ENCODE assay signal across 9 cellular contexts in genomic region chr19:12052571-12053169, GRCh38. TPM values are rescaled to one million over a fixed set of nuclear protein-coding genes. Genes with fewer than 3 reads are reported as not detected.
DNase-seq lines count a peak whose midpoint lies in the region; ATAC-seq and TF ChIP-seq lines count a peak whose summit lies in the region.
"Had no signal": no experiment of that assay in that cellular context is flagged by ENCODE, and none has a peak within 500 bp of the region (broad histone marks: within the 10 kb centered on the region; RNA-seq: fewer than 3 reads in every experiment).

Gene ZNF878, minus strand, starts transcription at chr19:12052961. Its CDS starts 160 bp downstream, at chr19:12052801.

- peaks cover 0 to 8% (median 3%) of the 10 kb centered on the region in 4 donors for H3K4me1 ChIP-seq in right lobe of liver
- H3K4me1 ChIP-seq: A549 had no signal

- no peaks in the 10 kb centered on the region for H3K36me3 ChIP-seq in right lobe of liver

- peak; percentile 73 for ATAC-seq in HG02938 (IDR thresholded peaks at IDR 0.05; ENCODE audit: unreplicated experiment)
- peak; percentile 100 for ATAC-seq in right lobe of liver
- ATAC-seq: A549 had no signal

- peak; percentile 95 for TF ChIP-seq POLR2A in right lobe of liver (IDR thresholded peaks at IDR 0.05)

- peak within 1 kb of the TSS in 2 of 3 donors; percentile 48 to 63 for H3K27ac ChIP-seq in right lobe of liver
- H3K27ac ChIP-seq: A549 had no signal

- WGBS in right lobe of liver (ENCODE audit: insufficient coverage, low coverage, low lambda C conversion rate, missing lambda C conversion rate): under 1% methylated on average over 17 of the region's 39 CpGs

- no peaks in the 10 kb centered on the region for H3K9me3 ChIP-seq in right lobe of liver
- H3K9me3 ChIP-seq: A549 had no signal

- H3K4me3 ChIP-seq in right lobe of liver: peak within 1 kb of the TSS; percentile 56 to 64 (median 61)
- H3K4me3 ChIP-seq: A549 had no signal

- no peak for TF ChIP-seq CTCF in right lobe of liver (IDR thresholded peaks at IDR 0.05)

- DNase-seq in NCI-H187 (lab: John Stamatoyannopoulos, UW) (peak; percentile 19 to 64), NCI-H187 treated with DMSO at 0.1 percent for 48 hours (lab: John Stamatoyannopoulos, UW) (no peak), NCI-H2196 (lab: John Stamatoyannopoulos, UW; ENCODE audit: unreplicated experiment) (peak; percentile 91), ecto neural progenitor cell (ENCODE audit: low spot score) (peak; percentile 95), right lobe of liver (peak; percentile 83 to 94 (median 93))
- DNase-seq in activated CD4-positive, alpha-beta T cell treated with anti-CD3 and anti-CD28 coated beads for 48 hours: peak; percentile 82
- DNase-seq in stimulated activated CD4-positive, alpha-beta T cell treated with anti-CD3 and anti-CD28 coated beads, Interleukin-4, amount 100 ng/mL, for 24 hours: peak; percentile 67

- intact Hi-C loops in right lobe of liver (cut with DNase I): loop anchor here in 1 of 2 donors (10.0 kb wide), 1 partner anchor 92 kb away; the partner anchor contains the start of gene ZNF20

- H3K27me3 ChIP-seq in right lobe of liver: no peaks in the 10 kb centered on the region

RNA-seq across cellular contexts. Expression of gene ZNF878, which starts in this region (rescaled TPM):
- total RNA-seq in right lobe of liver: under 1 TPM in 4 of 6 experiments, not detected in 2; 0.29 to 0.32 (median 0.31) TPM

Comparison
In these comparisons a context has a peak if more than half of its experiments do, and no peak if none do; other contexts are left out.
1. Peak in DNase-seq, ATAC-seq, H3K4me3 ChIP-seq and H3K27ac ChIP-seq in right lobe of liver; RNA of the gene not detected or under 1 TPM.